18 cellular contexts compared by ENCODE assay signal in the genomic region with DNA sequence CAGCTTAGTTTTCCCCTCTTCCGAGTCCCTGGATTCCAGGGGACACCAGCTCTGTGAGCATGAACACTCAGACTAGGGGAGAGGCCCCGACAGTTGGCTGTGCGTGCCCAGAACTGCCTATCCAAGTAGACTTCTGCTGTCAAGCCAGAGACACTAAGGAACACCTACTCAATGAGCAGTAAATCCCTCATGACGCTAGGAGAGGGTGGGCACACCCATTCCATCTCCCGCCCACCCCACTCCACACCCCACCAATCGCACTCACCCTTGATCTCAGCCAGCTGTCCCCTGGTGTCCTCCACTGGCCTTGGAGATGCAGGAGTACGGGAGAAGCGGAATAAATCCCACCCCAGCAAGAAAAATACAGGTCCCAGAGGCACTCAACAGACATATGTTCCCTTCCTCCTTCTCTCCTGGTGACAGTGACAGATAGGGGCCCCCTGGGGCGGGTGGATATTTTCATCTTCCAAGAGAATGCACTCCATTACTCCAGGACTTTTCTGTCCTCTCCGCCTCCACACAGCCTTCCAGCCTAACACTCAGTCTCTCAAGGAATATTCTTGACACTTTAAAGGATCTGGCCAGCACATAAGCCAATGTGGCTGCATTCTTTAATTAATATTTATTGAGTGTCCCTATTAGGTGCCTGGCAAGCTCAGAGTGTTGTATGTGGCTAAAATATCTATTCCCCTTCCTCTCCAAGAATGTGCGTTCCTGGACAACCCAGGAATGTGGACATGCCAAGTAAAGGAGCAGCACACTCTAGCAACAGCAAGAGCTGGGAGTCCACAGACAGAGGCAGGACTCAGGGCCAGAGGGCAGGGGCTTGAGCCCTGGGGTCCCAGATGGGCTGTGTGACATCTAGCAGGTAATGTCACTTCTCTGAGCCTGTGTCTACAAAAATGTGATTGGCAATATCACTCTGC. TPM values are rescaled to one million over a fixed set of nuclear protein-coding genes. Genes with fewer than 3 reads are reported as not detected.
DNase-seq lines count a peak whose midpoint lies in the region; ATAC-seq and TF ChIP-seq lines count a peak whose summit lies in the region.
"Had no signal": no experiment of that assay in that cellular context is flagged by ENCODE, and none has a peak within 500 bp of the region (broad histone marks: within the 10 kb centered on the region; RNA-seq: fewer than 3 reads in every experiment).

No MANE protein-coding gene starts in this region.

- no peaks in the 10 kb centered on the region for H3K27me3 ChIP-seq in muscle layer of duodenum (ENCODE audit: low read depth, low read length)
- H3K27me3 ChIP-seq: ascending aorta had no signal

- H3K4me3 ChIP-seq in coronary artery (no peak overlapping the region), muscle layer of duodenum (ENCODE audit: low read depth in 1 of 2, low read length in 2 of 2) (no peak overlapping the region)
- H3K4me3 ChIP-seq: ascending aorta had no signal

- H3K4me3 Mint-ChIP-seq in type B pancreatic cell: peak overlapping the region; percentile 9
- H3K4me3 Mint-ChIP-seq: H9 had no signal

- H3K9me3 Mint-ChIP-seq in type B pancreatic cell: no peaks in the 10 kb centered on the region

- peak overlapping the region in 1 of 2 donors; percentile 19 for H3K27ac ChIP-seq in coronary artery
- peak overlapping the region; percentile 19 for H3K27ac ChIP-seq in muscle layer of duodenum (ENCODE audit: low read length)
- H3K27ac ChIP-seq: 22Rv1, ascending aorta, VCaP had no signal

- H3K9me3 ChIP-seq in muscle layer of duodenum (ENCODE audit: control insufficient read depth in 1 of 2, low read length in 2 of 2): no peaks in the 10 kb centered on the region
- H3K9me3 ChIP-seq: ascending aorta had no signal

- no peak for TF ChIP-seq CTCF in coronary artery (IDR thresholded peaks at IDR 0.05)
- TF ChIP-seq CTCF in type B pancreatic cell (conservative IDR thresholded peaks at IDR 0.05): no peak

- no peaks in the 10 kb centered on the region for H3K36me3 Mint-ChIP-seq in type B pancreatic cell

- H3K4me1 ChIP-seq in muscle layer of duodenum (ENCODE audit: control insufficient read depth in 1 of 2, insufficient read depth in 2 of 2, low read length in 2 of 2): peaks cover 0 to 13% of the 10 kb centered on the region in 2 donors

- H3K27ac Mint-ChIP-seq in type B pancreatic cell: no peak overlapping the region

- H3K36me3 ChIP-seq in muscle layer of duodenum (ENCODE audit: control insufficient read depth in 1 of 2, insufficient read depth in 2 of 2, low read length in 2 of 2): no peaks in the 10 kb centered on the region
- H3K36me3 ChIP-seq: ascending aorta had no signal

- no peak for ATAC-seq in GM18502 (IDR thresholded peaks at IDR 0.05; ENCODE audit: poor library complexity, unreplicated experiment)
- ATAC-seq in HG03025 (IDR thresholded peaks at IDR 0.05; ENCODE audit: low FRiP score, unreplicated experiment): no peak

- peak; percentile 39 for DNase-seq in NCI-H2227 (lab: John Stamatoyannopoulos, UW; ENCODE audit: unreplicated experiment)
- no peak for DNase-seq in NCI-H2227 treated with DMSO at 0.1 percent for 48 hours (lab: John Stamatoyannopoulos, UW)
- DNase-seq in coronary artery (ENCODE audit: low spot score): peak; percentile 62
- DNase-seq in type B pancreatic cell (ENCODE audit: extremely low spot score, unreplicated experiment): no peak
- DNase-seq in activated T-cell treated with anti-CD3 and anti-CD28 coated beads, Interleukin-2, amount 50 U/mL, for 1 hour: no peak
- DNase-seq: activated effector memory CD4-positive, alpha-beta T cell treated with Interleukin-2 at 50 U/mL for 16 hours; dermis blood vessel endothelial cell; DMS79 treated with DMSO at 0.1 percent for 48 hours; H9; NCI-H1417; NCI-H510A; stimulated activated naive CD4-positive, alpha-beta T cell treated with Interleukin-2 at 50 U/mL for 16 hours had no signal

- peaks cover 11% of the 10 kb centered on the region for H3K27me3 Mint-ChIP-seq in type B pancreatic cell

- H3K4me1 Mint-ChIP-seq in type B pancreatic cell (ENCODE audit: unreplicated experiment): peaks cover 35% of the 10 kb centered on the region

RNA-seq across cellular contexts. Expression of a gene that starts 13.1 kb away (rescaled TPM):
- 17.8 and 30.9 TPM in 2 replicates for total RNA-seq in type B pancreatic cell (ENCODE audit: low replicate concordance)

Comparison
In these comparisons a context has a peak if more than half of its experiments do, and no peak if none do; other contexts are left out.
1. DNase-seq: peak in NCI-H2227 (single experiment) and coronary artery (single experiment); none in NCI-H2227 treated with DMSO at 0.1 percent for 48 hours (single experiment), type B pancreatic cell (single experiment) and activated T-cell treated with anti-CD3 and anti-CD28 coated beads, Interleukin-2, amount 50 U/mL, for 1 hour (single experiment).